In genomic region chr1:38063616-38064015, GRCh38 we compare ENCODE assay signal across 28 cellular contexts. TPM values are rescaled to one million over a fixed set of nuclear protein-coding genes. Genes with fewer than 3 reads are reported as not detected.
DNase-seq lines count a peak whose midpoint lies in the region; ATAC-seq, FAIRE-seq and TF ChIP-seq lines count a peak whose summit lies in the region.
"Had no signal": no experiment of that assay in that cellular context is flagged by ENCODE, and none has a peak within 500 bp of the region (broad histone marks: within the 10 kb centered on the region; RNA-seq: fewer than 3 reads in every experiment).

No MANE protein-coding gene starts in this region.

- CTCF ChIA-PET in mammary epithelial cell (lab: Charles Lee; ENCODE audit: low non-redundant PET): no interaction called here
- CTCF ChIA-PET in activated CD8-positive, alpha-beta T cell treated with anti-CD3 and anti-CD28 coated beads for 36 hours (lab: Charles Lee): interaction anchor here (1.1 kb wide), 2 partner anchors 8 to 11 kb away, joined by 3 to 5 read pairs; no protein-coding TSS in a partner anchor

- H3K9me3 ChIP-seq in mammary epithelial cell (replicated peaks; ENCODE audit: insufficient read depth, low read length) (no peaks in the 10 kb centered on the region), breast epithelium (no peaks in the 10 kb centered on the region), astrocyte (ENCODE audit: insufficient read depth, low read depth, low read length) (no peaks in the 10 kb centered on the region), aorta (ENCODE audit: control insufficient read depth, low read length) (no peaks in the 10 kb centered on the region), right lobe of liver (no peaks in the 10 kb centered on the region)
- H3K9me3 ChIP-seq: colonic mucosa, Peyer's patch, suprapubic skin, upper lobe of left lung had no signal

- no peak for DNase-seq in mammary epithelial cell
- no peak for DNase-seq in breast epithelium (ENCODE audit: low spot score in 2 of 2)
- no peak for DNase-seq in astrocyte (ENCODE audit: low read depth)
- peak; percentile 54 for DNase-seq in iPS-NIHi11 (ENCODE audit: low spot score)
- no peak for DNase-seq in activated CD8-positive, alpha-beta T cell treated with anti-CD3 and anti-CD28 coated beads for 36 hours
- no peak for DNase-seq in aorta
- DNase-seq in right lobe of liver: no peak
- DNase-seq in hypothalamus (lab: John Stamatoyannopoulos, UW): no peak
- DNase-seq: activated CD4-positive, alpha-beta T cell treated with anti-CD3 and anti-CD28 coated beads, Interleukin-2, amount 10 ng/mL, durations not matched to agents 7 days and 5 days; activated gamma-delta T cell; activated naive CD8-positive, alpha-beta T cell treated with anti-CD3 and anti-CD28 coated beads for 36 hours; activated T-cell treated with anti-CD3 and anti-CD28 coated beads, Interleukin-2, amount 50 U/mL, for 24 hours; colonic mucosa; effector memory CD4-positive, alpha-beta T cell; erythroblast; GDM1; MV-4-11; Peyer's patch; SIG-M5; small intestine; stimulated activated naive CD4-positive, alpha-beta T cell treated with Interleukin-2 at 50 U/mL for 16 hours; T1000; upper lobe of left lung; WERI-Rb-1 had no signal

- POLR2A ChIA-PET in activated CD8-positive, alpha-beta T cell treated with anti-CD3 and anti-CD28 coated beads for 36 hours (lab: Charles Lee): no interaction called here

- H3K4me1 ChIP-seq in mammary epithelial cell (ENCODE audit: insufficient read depth, low read length): peaks cover 13% of the 10 kb centered on the region
- H3K4me1 ChIP-seq in breast epithelium: no peaks in the 10 kb centered on the region
- peaks cover 12% of the 10 kb centered on the region for H3K4me1 ChIP-seq in astrocyte (ENCODE audit: insufficient read depth, low read length)
- H3K4me1 ChIP-seq in aorta (ENCODE audit: control insufficient read depth in 1 of 2, insufficient read depth in 2 of 2, low read length in 2 of 2): no peaks in the 10 kb centered on the region
- no peaks in the 10 kb centered on the region for H3K4me1 ChIP-seq in right lobe of liver
- H3K4me1 ChIP-seq: colonic mucosa, Peyer's patch, upper lobe of left lung had no signal

- intact Hi-C loops in mammary epithelial cell (cut with micrococcal nuclease) (loop anchor here (2.0 kb wide), 1 partner anchor 15 kb away; no protein-coding TSS in a partner anchor), breast epithelium (cut with DNase I; ENCODE audit: low total_unique reads) (loop anchor here (5.0 kb wide), 1 partner anchor 636 kb away; no protein-coding TSS in a partner anchor), aorta (cut with DNase I) (no loop called here), right lobe of liver (cut with DNase I) (no loop called here)
- intact Hi-C loops in activated CD8-positive, alpha-beta T cell treated with anti-CD3 and anti-CD28 coated beads for 36 hours (cut with micrococcal nuclease): no loop called here

- H3K27ac ChIP-seq in mammary epithelial cell (ENCODE audit: insufficient read depth, low read depth, low read length) (no peak overlapping the region), breast epithelium (no peak overlapping the region), astrocyte (ENCODE audit: low read depth, low read length) (peak overlapping the region; percentile 44), aorta (ENCODE audit: low read depth in 1 of 2, low read length in 2 of 2) (no peak overlapping the region), right lobe of liver (no peak overlapping the region)
- H3K27ac ChIP-seq: 22Rv1, colonic mucosa, Peyer's patch, suprapubic skin, upper lobe of left lung, WERI-Rb-1 had no signal

- no peaks in the 10 kb centered on the region for H3K36me3 ChIP-seq in mammary epithelial cell (ENCODE audit: insufficient read depth, low read length)
- no peaks in the 10 kb centered on the region for H3K36me3 ChIP-seq in breast epithelium
- no peaks in the 10 kb centered on the region for H3K36me3 ChIP-seq in astrocyte (ENCODE audit: insufficient read depth, low read length)
- H3K36me3 ChIP-seq in aorta (ENCODE audit: control insufficient read depth in 1 of 2, insufficient read depth in 2 of 2, low read length in 1 of 2): no peaks in the 10 kb centered on the region
- H3K36me3 ChIP-seq in right lobe of liver: no peaks in the 10 kb centered on the region
- H3K36me3 ChIP-seq: colonic mucosa, Peyer's patch, suprapubic skin, upper lobe of left lung, WERI-Rb-1 had no signal

- H3K27me3 ChIP-seq in mammary epithelial cell (ENCODE audit: insufficient read depth, low read length) (no peaks in the 10 kb centered on the region), breast epithelium (no peaks in the 10 kb centered on the region), astrocyte (ENCODE audit: insufficient read depth, low read length) (no peaks in the 10 kb centered on the region), aorta (ENCODE audit: control insufficient read depth in 1 of 2, insufficient read depth in 2 of 2, low read length in 1 of 2) (no peaks in the 10 kb centered on the region), right lobe of liver (no peaks in the 10 kb centered on the region)
- H3K27me3 ChIP-seq: colonic mucosa, Peyer's patch, upper lobe of left lung had no signal

- peak overlapping the region; percentile 85 for H3K27ac Mint-ChIP-seq in astrocyte (ENCODE audit: unreplicated experiment)
- no peak overlapping the region for H3K27ac Mint-ChIP-seq in activated CD8-positive, alpha-beta T cell treated with anti-CD3 and anti-CD28 coated beads for 36 hours
- H3K27ac Mint-ChIP-seq: activated CD4-positive, alpha-beta T cell treated with anti-CD3 and anti-CD28 coated beads, Interleukin-2, amount 10 ng/mL, durations not matched to agents 7 days and 5 days; activated naive CD8-positive, alpha-beta T cell treated with anti-CD3 and anti-CD28 coated beads for 36 hours; activated T-cell treated with anti-CD3 and anti-CD28 coated beads, Interleukin-2, amount 50 U/mL, for 24 hours; CD14-positive monocyte had no signal

- H2AFZ ChIP-seq in mammary epithelial cell (ENCODE audit: low read depth, low read length) (peak overlapping the region; percentile 76), astrocyte (ENCODE audit: low read depth, low read length) (peak overlapping the region; percentile 72)

- H3K27me3 Mint-ChIP-seq in astrocyte (ENCODE audit: low read depth, unreplicated experiment): peaks cover 8% of the 10 kb centered on the region
- H3K27me3 Mint-ChIP-seq in activated CD8-positive, alpha-beta T cell treated with anti-CD3 and anti-CD28 coated beads for 36 hours: peaks cover 16% of the 10 kb centered on the region

- WGBS in mammary epithelial cell (ENCODE audit: low coverage, missing lambda C conversion rate): 87% methylated on average over 2 of the region's 5 CpGs
- 78 to 80% methylated on average over 5 of the region's 5 CpGs for WGBS in aorta, 2 donors
- 91% methylated on average over 4 of the region's 5 CpGs for WGBS in right lobe of liver (ENCODE audit: insufficient coverage, low coverage, low lambda C conversion rate, missing lambda C conversion rate)

- peaks cover 28% of the 10 kb centered on the region for H3K4me1 Mint-ChIP-seq in astrocyte (ENCODE audit: low read depth, unreplicated experiment)
- H3K4me1 Mint-ChIP-seq in activated CD8-positive, alpha-beta T cell treated with anti-CD3 and anti-CD28 coated beads for 36 hours (ENCODE audit: low read depth): peaks cover 6% of the 10 kb centered on the region
- H3K4me1 Mint-ChIP-seq: activated CD4-positive, alpha-beta T cell treated with anti-CD3 and anti-CD28 coated beads, Interleukin-2, amount 10 ng/mL, durations not matched to agents 7 days and 5 days; CD14-positive monocyte had no signal

- H3K79me2 ChIP-seq in mammary epithelial cell (ENCODE audit: insufficient read depth, low read length) (peaks cover 3% of the 10 kb centered on the region), astrocyte (ENCODE audit: insufficient read depth, low read length) (no peaks in the 10 kb centered on the region)

- in situ Hi-C loops in mammary epithelial cell (cut with MboI; ENCODE audit: low sequenced_read_pairs in 2 of 2): no loop called here

- H3K4me2 ChIP-seq in mammary epithelial cell (ENCODE audit: insufficient read depth, low read depth, low read length) (no peak overlapping the region), astrocyte (ENCODE audit: low read length) (peak overlapping the region; percentile 64)

- TF ChIP-seq POLR2A in breast epithelium (IDR thresholded peaks at IDR 0.05): no peak
- TF ChIP-seq POLR2A in right lobe of liver (IDR thresholded peaks at IDR 0.05): no peak

- dilution Hi-C loops in mammary epithelial cell (cut with HindIII; ENCODE audit: low sequenced_read_pairs): no loop called here

- H4K20me1 ChIP-seq in mammary epithelial cell (ENCODE audit: insufficient read depth, low read length): no peaks in the 10 kb centered on the region
- no peaks in the 10 kb centered on the region for H4K20me1 ChIP-seq in astrocyte (ENCODE audit: insufficient read depth, low read length)

- no peak for FAIRE-seq in astrocyte (lab: Jason Lieb, UNC)
- FAIRE-seq: small intestine had no signal

- no TSS peak for BruUV-seq in mammary epithelial cell (replicated peaks; lab: Mats Ljungman, UMichigan)

- H3K9ac ChIP-seq in mammary epithelial cell (ENCODE audit: insufficient read depth, low read length) (no peak overlapping the region), astrocyte (ENCODE audit: low read length) (peak overlapping the region; percentile 29)

- peaks cover 9% of the 10 kb centered on the region for H3K36me3 Mint-ChIP-seq in astrocyte (ENCODE audit: low read depth, unreplicated experiment)
- no peaks in the 10 kb centered on the region for H3K36me3 Mint-ChIP-seq in activated CD8-positive, alpha-beta T cell treated with anti-CD3 and anti-CD28 coated beads for 36 hours (ENCODE audit: low read depth)
- H3K36me3 Mint-ChIP-seq: activated naive CD8-positive, alpha-beta T cell treated with anti-CD3 and anti-CD28 coated beads for 36 hours; CD14-positive monocyte had no signal

- H3K4me3 ChIP-seq in mammary epithelial cell (replicated peaks in 1 of 3; ENCODE audit: insufficient read depth in 1 of 3, low read depth in 2 of 3, low read length in 3 of 3) (no peak overlapping the region), breast epithelium (no peak overlapping the region), astrocyte (ENCODE audit: insufficient read depth, low read depth, low read length) (no peak overlapping the region), aorta (ENCODE audit: low read length in 2 of 2) (no peak overlapping the region), right lobe of liver (no peak overlapping the region)
- H3K4me3 ChIP-seq: colonic mucosa, Peyer's patch, suprapubic skin, upper lobe of left lung had no signal

- H3K4me3 Mint-ChIP-seq in astrocyte (ENCODE audit: unreplicated experiment): no peak overlapping the region
- H3K4me3 Mint-ChIP-seq in activated CD8-positive, alpha-beta T cell treated with anti-CD3 and anti-CD28 coated beads for 36 hours: no peak overlapping the region
- H3K4me3 Mint-ChIP-seq: activated CD4-positive, alpha-beta T cell treated with anti-CD3 and anti-CD28 coated beads, Interleukin-2, amount 10 ng/mL, durations not matched to agents 7 days and 5 days; activated naive CD8-positive, alpha-beta T cell treated with anti-CD3 and anti-CD28 coated beads for 36 hours; activated T-cell treated with anti-CD3 and anti-CD28 coated beads, Interleukin-2, amount 50 U/mL, for 24 hours; CD14-positive monocyte had no signal

- no peak for ATAC-seq in activated CD8-positive, alpha-beta T cell treated with anti-CD3 and anti-CD28 coated beads for 36 hours
- ATAC-seq in aorta (ENCODE audit: low FRiP score): no peak
- ATAC-seq in right lobe of liver: no peak

- peaks cover 3% of the 10 kb centered on the region for H3K9me3 Mint-ChIP-seq in astrocyte (ENCODE audit: unreplicated experiment)
- H3K9me3 Mint-ChIP-seq in activated CD8-positive, alpha-beta T cell treated with anti-CD3 and anti-CD28 coated beads for 36 hours: no peaks in the 10 kb centered on the region
- H3K9me3 Mint-ChIP-seq: activated CD4-positive, alpha-beta T cell treated with anti-CD3 and anti-CD28 coated beads, Interleukin-2, amount 10 ng/mL, durations not matched to agents 7 days and 5 days; activated naive CD8-positive, alpha-beta T cell treated with anti-CD3 and anti-CD28 coated beads for 36 hours; activated T-cell treated with anti-CD3 and anti-CD28 coated beads, Interleukin-2, amount 50 U/mL, for 24 hours had no signal

- TF ChIP-seq CTCF in mammary epithelial cell (conservative IDR thresholded peaks at IDR 0.05 in 1 of 2, IDR thresholded peaks at IDR 0.05 in 1 of 2; ENCODE audit: extremely low read depth in 1 of 2, insufficient read depth in 1 of 2, low read depth in 1 of 2, low read length in 2 of 2): no peak
- TF ChIP-seq CTCF in breast epithelium (IDR thresholded peaks at IDR 0.05): no peak
- no peak for TF ChIP-seq CTCF in astrocyte (IDR thresholded peaks at IDR 0.05; ENCODE audit: insufficient read depth, low read depth, low read length)
- no peak for TF ChIP-seq CTCF in activated CD8-positive, alpha-beta T cell treated with anti-CD3 and anti-CD28 coated beads for 36 hours (IDR thresholded peaks at IDR 0.05)
- no peak for TF ChIP-seq CTCF in right lobe of liver (IDR thresholded peaks at IDR 0.05)

RNA-seq across cellular contexts. Expression of gene POU3F1, which starts 17.0 kb away (rescaled TPM):
- total RNA-seq in mammary epithelial cell (under 1 TPM; 0.17 to 0.59 TPM), breast epithelium (under 1 TPM in 1 of 3 donors, not detected in 2; 0.29 TPM), astrocyte (2.3 and 3.3 TPM in 2 replicates), aorta (under 1 TPM; 0.21 to 0.55 TPM), right lobe of liver (under 1 TPM in 1 of 6 experiments, not detected in 5; 0.09 TPM)
- polyA plus RNA-seq in mammary epithelial cell (0.05 TPM), aorta (not detected)
- polyA minus RNA-seq in mammary epithelial cell: not detected
- under 1 TPM in 1 of 2 experiments, not detected in 1; 0.16 TPM for total RNA-seq in activated CD8-positive, alpha-beta T cell treated with anti-CD3 and anti-CD28 coated beads for 36 hours
- total RNA-seq: activated CD4-positive, alpha-beta T cell treated with anti-CD3 and anti-CD28 coated beads, Interleukin-2, amount 10 ng/mL, durations not matched to agents 7 days and 5 days; cardiac septum; colonic mucosa; Peyer's patch had no signal
- polyA plus RNA-seq: CD14-positive monocyte, small intestine had no signal

RNA-seq across cellular contexts. Expression of gene UTP11, which starts 51.1 kb away (rescaled TPM):
- 10 to 100 TPM; 34.0 to 42.1 TPM for total RNA-seq in mammary epithelial cell
- polyA plus RNA-seq in mammary epithelial cell: 27.0 TPM
- 11.9 TPM for polyA minus RNA-seq in mammary epithelial cell
- 10 to 100 TPM; 22.6 to 29.2 (median 25.6) TPM for total RNA-seq in breast epithelium
- total RNA-seq in astrocyte: 38.2 and 42.6 TPM in 2 replicates
- total RNA-seq in activated CD8-positive, alpha-beta T cell treated with anti-CD3 and anti-CD28 coated beads for 36 hours: 10 to 100 TPM; 58.1 to 60.6 TPM
- 10 to 100 TPM; 28.4 to 28.8 TPM for total RNA-seq in aorta
- polyA plus RNA-seq in aorta: 10 to 100 TPM; 24.2 to 29.9 TPM
- total RNA-seq in right lobe of liver: 10 to 100 TPM in 5 of 6 experiments, 1 to 10 TPM in 1; 6.8 to 33.1 (median 12.8) TPM

RNA-seq across cellular contexts. Expression of gene FHL3, which starts 58.3 kb away (rescaled TPM):
- total RNA-seq in mammary epithelial cell: 10 to 100 TPM; 21.5 to 29.0 TPM
- polyA plus RNA-seq in mammary epithelial cell: 15.6 TPM
- polyA minus RNA-seq in mammary epithelial cell: 77.3 TPM
- total RNA-seq in breast epithelium: 10 to 100 TPM; 11.8 to 22.6 (median 21.4) TPM
- total RNA-seq in astrocyte: 107 and 116 TPM in 2 replicates
- 10 to 100 TPM; 26.6 to 26.7 TPM for total RNA-seq in activated CD8-positive, alpha-beta T cell treated with anti-CD3 and anti-CD28 coated beads for 36 hours
- total RNA-seq in aorta: 10 to 100 TPM; 43.4 to 67.9 TPM
- 10 to 100 TPM; 29.9 to 53.1 TPM for polyA plus RNA-seq in aorta
- 1 to 10 TPM; 1.3 to 7.1 (median 4.4) TPM for total RNA-seq in right lobe of liver

Comparison
In these comparisons a context has a peak if more than half of its experiments do, and no peak if none do; other contexts are left out.
1. intact Hi-C loops: an anchor here in mammary epithelial cell (2.0 kb wide) and breast epithelium (5.0 kb wide); none called in activated CD8-positive, alpha-beta T cell treated with anti-CD3 and anti-CD28 coated beads for 36 hours, aorta and right lobe of liver.